ENCODE assay signal across 18 cellular contexts in the genomic region with DNA sequence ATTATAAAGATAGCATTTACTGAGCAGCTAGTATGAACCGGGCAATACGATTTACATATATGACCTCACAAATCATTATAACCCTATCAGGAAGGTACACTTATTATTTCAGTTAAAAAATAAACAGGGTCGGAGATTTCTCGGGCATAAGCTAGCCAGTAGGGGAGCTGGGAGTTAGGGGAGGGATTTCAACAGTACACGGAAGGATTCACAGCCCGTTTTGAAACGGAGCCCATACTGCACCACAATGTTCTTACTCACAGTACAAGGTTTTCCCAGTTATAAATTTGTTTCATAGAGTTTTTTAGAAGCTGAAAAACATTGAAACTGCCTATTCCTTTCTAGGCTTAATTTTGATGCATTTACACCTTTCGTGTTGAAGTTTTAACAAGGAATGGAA.
"Had no signal": no experiment of that assay in that cellular context is flagged by ENCODE, and none has a peak within 500 bp of the region (broad histone marks: within the 10 kb centered on the region; RNA-seq: fewer than 3 reads in every experiment).

No MANE protein-coding gene starts in this region.

- H3K27ac ChIP-seq: body of pancreas, coronary artery, esophagus squamous epithelium, lower lobe of right lung, psoas muscle, stomach, thoracic aorta, vagina had no signal

- H3K36me3 Mint-ChIP-seq: activated naive CD8-positive, alpha-beta T cell had no signal

- H3K4me3 Mint-ChIP-seq: activated CD4-positive, alpha-beta T cell treated with anti-CD3 and anti-CD28 coated beads, Interleukin-2, amount 10 ng/mL, durations not matched to agents 7 days and 5 days; activated naive CD8-positive, alpha-beta T cell; central memory CD8-positive, alpha-beta T cell had no signal

- H3K9me3 Mint-ChIP-seq: activated CD4-positive, alpha-beta T cell treated with anti-CD3 and anti-CD28 coated beads, Interleukin-2, amount 10 ng/mL, durations not matched to agents 7 days and 5 days had no signal

- DNase-seq: activated CD4-positive, alpha-beta T cell treated with anti-CD3 and anti-CD28 coated beads, Interleukin-2, amount 10 ng/mL, durations not matched to agents 7 days and 5 days; activated CD4-positive, CD25-positive, alpha-beta regulatory T cell; activated gamma-delta T cell treated with Interleukin-2 at 50 U/mL for 16 hours; amniotic stem cell; body of pancreas; effector CD4-positive, alpha-beta T cell; esophagus squamous epithelium; foreskin melanocyte; lower lobe of right lung; psoas muscle; stimulated activated CD4-positive, alpha-beta T cell treated with anti-CD3 and anti-CD28 coated beads, Interleukin-1b, Interleukin-23, amount 100 ng/mL, for 48 hours; stomach had no signal

- ATAC-seq: body of pancreas, lower lobe of right lung, psoas muscle, sciatic nerve had no signal

- H3K9me3 ChIP-seq: body of pancreas, esophagus squamous epithelium, lower lobe of right lung, psoas muscle, stomach, thoracic aorta, vagina had no signal

- H3K36me3 ChIP-seq: esophagus squamous epithelium, lower lobe of right lung, stomach, thoracic aorta, vagina had no signal

- H3K4me1 ChIP-seq: esophagus squamous epithelium, psoas muscle, vagina had no signal

- H3K27me3 ChIP-seq: body of pancreas, esophagus squamous epithelium, stomach, vagina had no signal

- H3K27ac Mint-ChIP-seq: activated CD4-positive, alpha-beta T cell treated with anti-CD3 and anti-CD28 coated beads, Interleukin-2, amount 10 ng/mL, durations not matched to agents 7 days and 5 days; activated naive CD8-positive, alpha-beta T cell had no signal

- H3K27me3 Mint-ChIP-seq: activated CD4-positive, alpha-beta T cell treated with anti-CD3 and anti-CD28 coated beads, Interleukin-2, amount 10 ng/mL, durations not matched to agents 7 days and 5 days; activated naive CD8-positive, alpha-beta T cell; central memory CD8-positive, alpha-beta T cell had no signal

- H3K4me3 ChIP-seq: body of pancreas, coronary artery, esophagus squamous epithelium, lower lobe of right lung, psoas muscle, stomach, thoracic aorta, vagina had no signal

- H3K4me1 Mint-ChIP-seq: activated CD4-positive, alpha-beta T cell treated with anti-CD3 and anti-CD28 coated beads, Interleukin-2, amount 10 ng/mL, durations not matched to agents 7 days and 5 days; central memory CD8-positive, alpha-beta T cell had no signal
